22 cellular contexts compared by ENCODE assay signal in the genomic region with DNA sequence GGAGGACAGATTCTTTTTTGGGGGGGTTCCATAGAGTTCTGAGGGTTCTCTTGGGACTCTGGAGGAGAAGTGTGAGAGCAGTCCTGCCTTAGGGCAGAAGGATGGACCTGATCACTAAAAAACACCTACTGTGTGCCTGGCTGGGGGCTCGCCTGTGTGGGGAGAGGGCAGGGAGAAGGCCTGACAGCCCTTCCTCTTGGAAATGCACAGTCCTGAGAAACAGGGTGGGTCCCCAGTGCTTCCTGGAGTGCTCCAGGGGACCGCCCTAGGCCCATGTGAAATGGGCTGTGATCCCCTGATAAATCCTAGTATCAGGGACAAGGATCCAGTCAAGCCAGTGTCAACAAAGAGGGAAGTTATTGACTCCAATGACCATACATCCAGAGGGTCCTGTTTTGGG. TPM values are rescaled to one million over a fixed set of nuclear protein-coding genes. Genes with fewer than 3 reads are reported as not detected.
DNase-seq lines count a peak whose midpoint lies in the region; ATAC-seq and TF ChIP-seq lines count a peak whose summit lies in the region.
"Had no signal": no experiment of that assay in that cellular context is flagged by ENCODE, and none has a peak within 500 bp of the region (broad histone marks: within the 10 kb centered on the region; RNA-seq: fewer than 3 reads in every experiment).

No MANE protein-coding gene starts in this region.

- H3K4me1 Mint-ChIP-seq in dendritic cell treated with granulocyte-macrophage colony-stimulating factor and Interleukin-4, amounts not matched to agents 40 ng/mL and 50 ng/mL, for 4 days (ENCODE audit: low read depth) = peaks cover 74% of the 10 kb centered on the region

- H3K9me3 ChIP-seq in BLaER1 (no peaks in the 10 kb centered on the region), psoas muscle (no peaks in the 10 kb centered on the region)
- H3K9me3 ChIP-seq: SJSA1 had no signal

- no peaks in the 10 kb centered on the region; the same call in 1 of the 2 replicates for H3K79me2 ChIP-seq in KMS-11 (ENCODE audit: insufficient read depth, low read depth)

- H3K36me3 Mint-ChIP-seq in dendritic cell treated with granulocyte-macrophage colony-stimulating factor and Interleukin-4, amounts not matched to agents 40 ng/mL and 50 ng/mL, for 4 days (ENCODE audit: low read depth) = peaks cover 64% of the 10 kb centered on the region

- intact Hi-C loops in dendritic cell treated with granulocyte-macrophage colony-stimulating factor and Interleukin-4, amounts not matched to agents 40 ng/mL and 50 ng/mL, for 4 days (cut with micrococcal nuclease) = no loop called here
- intact Hi-C loops in psoas muscle (cut with DNase I) = no loop called here

- H3K4me3 ChIP-seq in BLaER1 = no peak overlapping the region
- H3K4me3 ChIP-seq in KMS-11 (IDR thresholded peaks at IDR 0.05; ENCODE audit: insufficient read depth, low read depth, low read length) = no peak overlapping the region
- no peak overlapping the region for H3K4me3 ChIP-seq in psoas muscle
- H3K4me3 ChIP-seq: SJSA1 had no signal

- H3K9me3 Mint-ChIP-seq in dendritic cell treated with granulocyte-macrophage colony-stimulating factor and Interleukin-4, amounts not matched to agents 40 ng/mL and 50 ng/mL, for 4 days = no peaks in the 10 kb centered on the region

- no peaks in the 10 kb centered on the region for H3K27me3 ChIP-seq in BLaER1
- H3K27me3 ChIP-seq in KMS-11 (ENCODE audit: insufficient read depth, low read depth) = no peaks in the 10 kb centered on the region
- no peaks in the 10 kb centered on the region for H3K27me3 ChIP-seq in psoas muscle (ENCODE audit: insufficient read depth in 3 of 3, low read length in 2 of 3)
- H3K27me3 ChIP-seq: SJSA1 had no signal

- TF ChIP-seq CTCF in KMS-11 (conservative IDR thresholded peaks at IDR 0.05; ENCODE audit: low read depth, low read length) = no peak
- TF ChIP-seq CTCF in psoas muscle (IDR thresholded peaks at IDR 0.05) = no peak

- 68 to 85% (median 77%) methylated on average over 2 of the region's 2 CpGs for WGBS in psoas muscle, 3 donors

- peak overlapping the region; percentile 61 for H3K4me2 ChIP-seq in BLaER1
- peak overlapping the region; percentile 88; the same call in 1 of the 2 replicates for H3K4me2 ChIP-seq in KMS-11

- H3K27ac ChIP-seq in BLaER1 (peak overlapping the region; percentile 82; the same call in 1 of the 2 replicates), KMS-11 (no peak overlapping the region), psoas muscle (peak overlapping the region; percentile 78)
- H3K27ac ChIP-seq: SJSA1 had no signal

- no peak for ATAC-seq in psoas muscle
- no peak for ATAC-seq in HG03439 (IDR thresholded peaks at IDR 0.05; ENCODE audit: unreplicated experiment)
- no peak for ATAC-seq in GM18868 (IDR thresholded peaks at IDR 0.05; ENCODE audit: unreplicated experiment)
- ATAC-seq: HepG2 had no signal

- H3K4me3 Mint-ChIP-seq in dendritic cell treated with granulocyte-macrophage colony-stimulating factor and Interleukin-4, amounts not matched to agents 40 ng/mL and 50 ng/mL, for 4 days = no peak overlapping the region

- DNase-seq in psoas muscle (no peak), DMS 273 (lab: John Stamatoyannopoulos, UW; ENCODE audit: unreplicated experiment) (no peak), activated gamma-delta T cell treated with Interleukin-2 at 50 U/mL for 16 hours (no peak)
- DNase-seq: COR-L47; DMS153; Karpas-422; MM.1S; NCI-H1105; NCI-H187 treated with DMSO at 0.1 percent for 48 hours; NCI-H69; NK-92 treated with Interleukin-12 subunit alpha and Interleukin-12 subunit beta, amount 100 ng/mL, for 24 hours had no signal

- no peak overlapping the region for H2AFZ ChIP-seq in KMS-11 (ENCODE audit: low read depth)

- H3K9ac ChIP-seq in BLaER1 (no peak overlapping the region), KMS-11 (no peak overlapping the region)

- H3K36me3 ChIP-seq in BLaER1 = peaks cover 63% of the 10 kb centered on the region
- no peaks in the 10 kb centered on the region; the same call in 1 of the 2 replicates for H3K36me3 ChIP-seq in KMS-11 (ENCODE audit: insufficient read depth)
- H3K36me3 ChIP-seq in psoas muscle (ENCODE audit: insufficient read depth in 1 of 2, low read depth in 1 of 2) = peaks cover 0 to 31% of the 10 kb centered on the region in 2 donors

- H3K27me3 Mint-ChIP-seq in dendritic cell treated with granulocyte-macrophage colony-stimulating factor and Interleukin-4, amounts not matched to agents 40 ng/mL and 50 ng/mL, for 4 days = no peaks in the 10 kb centered on the region

- H4K20me1 ChIP-seq in BLaER1 (peaks cover under 1% of the 10 kb centered on the region; the same call in 1 of the 2 replicates), KMS-11 (ENCODE audit: insufficient read depth) (no peaks in the 10 kb centered on the region)

- H3K4me1 ChIP-seq in BLaER1 (peaks cover 86% of the 10 kb centered on the region), KMS-11 (ENCODE audit: low read depth, poor library complexity, severe bottlenecking) (peaks cover 62% of the 10 kb centered on the region), psoas muscle (peaks cover 60% of the 10 kb centered on the region)
- H3K4me1 ChIP-seq: SJSA1 had no signal

- H3K27ac Mint-ChIP-seq in dendritic cell treated with granulocyte-macrophage colony-stimulating factor and Interleukin-4, amounts not matched to agents 40 ng/mL and 50 ng/mL, for 4 days = peak overlapping the region; percentile 89

RNA-seq across cellular contexts. Expression of a gene that starts 13.5 kb away (rescaled TPM):
- total RNA-seq in psoas muscle = 10 to 100 TPM; 31.5 to 45.1 (median 39.8) TPM
- 10 to 100 TPM; 34.9 to 58.8 (median 43.3) TPM for polyA plus RNA-seq in psoas muscle

RNA-seq across cellular contexts. Expression of a gene that starts 13.9 kb away (rescaled TPM):
- total RNA-seq in psoas muscle = 10 to 100 TPM; 25.4 to 42.3 (median 41.2) TPM
- polyA plus RNA-seq in psoas muscle = 10 to 100 TPM; 34.9 to 78.8 (median 59.0) TPM

RNA-seq across cellular contexts. Expression of a gene that starts 16.1 kb away (rescaled TPM):
- total RNA-seq in psoas muscle = 1 to 10 TPM in 2 of 4 donors, under 1 TPM in 2; 0.55 to 1.9 (median 1.3) TPM
- under 1 TPM; 0.59 to 0.96 (median 0.73) TPM for polyA plus RNA-seq in psoas muscle
- total RNA-seq: RPMI7951, SJSA1 had no signal

RNA-seq across cellular contexts. Expression of a gene that starts 28.6 kb away (rescaled TPM):
- total RNA-seq in psoas muscle = 10 to 100 TPM; 37.6 to 71.4 (median 59.5) TPM
- 100 to 1,000 TPM in 1 of 3 donors, 10 to 100 TPM in 2; 68.5 to 113 (median 88.8) TPM for polyA plus RNA-seq in psoas muscle

RNA-seq across cellular contexts. Expression of a gene that starts 31.9 kb away (rescaled TPM):
- total RNA-seq in psoas muscle = not detected
- polyA plus RNA-seq in psoas muscle = under 1 TPM in 2 of 3 donors, not detected in 1; 0.09 to 0.10 TPM
- total RNA-seq: A673, H1, OCI-LY7, RPMI7951, SJSA1 had no signal
- polyA plus RNA-seq: H1 had no signal
